Comparison of ENCODE assay signal across 9 cellular contexts in genomic region chr11:10414659-10415058, GRCh38. TPM values are rescaled to one million over a fixed set of nuclear protein-coding genes. Genes with fewer than 3 reads are reported as not detected.
DNase-seq lines count a peak whose midpoint lies in the region; ATAC-seq and TF ChIP-seq lines count a peak whose summit lies in the region.
"Had no signal": no experiment of that assay in that cellular context is flagged by ENCODE, and none has a peak within 500 bp of the region (broad histone marks: within the 10 kb centered on the region; RNA-seq: fewer than 3 reads in every experiment).

No MANE protein-coding gene starts in this region.

- CTCF ChIA-PET in activated naive CD4-positive, alpha-beta T cell treated with anti-CD3 and anti-CD28 coated beads for 36 hours (lab: Charles Lee), result interaction anchor here (0.7 to 3.4 kb wide), 15 partner anchors 9 to 656 kb away, joined by 3 to 52 read pairs (median 4); partner anchors contain the start of genes AMPD3 and RNF141
- CTCF ChIA-PET in activated CD4-positive, alpha-beta memory T cell treated with anti-CD3 and anti-CD28 coated beads, Interleukin-2, amount 10 ng/mL, durations not matched to agents 7 days and 5 days (lab: Charles Lee), result interaction anchor here (1.0 to 8.7 kb wide), 15 partner anchors 8 to 326 kb away, joined by 4 to 135 read pairs (median 12); partner anchors contain the start of genes AMPD3 and RNF141

- H3K27ac Mint-ChIP-seq in activated naive CD4-positive, alpha-beta T cell treated with anti-CD3 and anti-CD28 coated beads for 36 hours, result no peak overlapping the region
- H3K27ac Mint-ChIP-seq in activated CD4-positive, alpha-beta memory T cell treated with anti-CD3 and anti-CD28 coated beads, Interleukin-2, amount 10 ng/mL, durations not matched to agents 7 days and 5 days, result peak overlapping the region; percentile 63

- no peak for TF ChIP-seq EP300 in transverse colon (IDR thresholded peaks at IDR 0.05; ENCODE audit: low read depth)

- peak; percentile 29 for DNase-seq in activated naive CD4-positive, alpha-beta T cell treated with anti-CD3 and anti-CD28 coated beads for 36 hours
- DNase-seq in activated naive CD4-positive, alpha-beta T cell treated with anti-CD3 and anti-CD28 coated beads, Interleukin-2, amount 50 U/mL, for 16 hours, result no peak
- DNase-seq in activated CD4-positive, alpha-beta memory T cell treated with anti-CD3 and anti-CD28 coated beads, Interleukin-2, amount 10 ng/mL, durations not matched to agents 7 days and 5 days, result peak; percentile 57
- peak; percentile 28 to 38 for DNase-seq in hippocampal formation (lab: John Stamatoyannopoulos, UW)
- peak; percentile 26 for DNase-seq in transverse colon
- no peak for DNase-seq in EL
- no peak for DNase-seq in epidermal melanocyte (ENCODE audit: insufficient read length, low spot score)
- DNase-seq: NCI-H1930 had no signal

- H3K4me3 ChIP-seq in transverse colon, result no peak overlapping the region

- WGBS in transverse colon (ENCODE audit: low coverage in 1 of 2), 2 donors, result 50 to 64% methylated on average over 2 to 10 of the region's 10 CpGs

- no peak for TF ChIP-seq CTCF in transverse colon (IDR thresholded peaks at IDR 0.05)

- peaks cover 0 to 18% (median 4%) of the 10 kb centered on the region in 4 donors for H3K4me1 ChIP-seq in transverse colon

- H3K9me3 ChIP-seq in transverse colon, result no peaks in the 10 kb centered on the region

- no peak for TF ChIP-seq POLR2A in transverse colon (IDR thresholded peaks at IDR 0.05)

- no peak for ATAC-seq in HG03025 (IDR thresholded peaks at IDR 0.05; ENCODE audit: low FRiP score, unreplicated experiment)

- H3K9me3 Mint-ChIP-seq in activated naive CD4-positive, alpha-beta T cell treated with anti-CD3 and anti-CD28 coated beads for 36 hours, result no peaks in the 10 kb centered on the region
- H3K9me3 Mint-ChIP-seq in activated CD4-positive, alpha-beta memory T cell treated with anti-CD3 and anti-CD28 coated beads, Interleukin-2, amount 10 ng/mL, durations not matched to agents 7 days and 5 days, result no peaks in the 10 kb centered on the region

- H3K27me3 ChIP-seq in transverse colon, result no peaks in the 10 kb centered on the region

- H3K4me1 Mint-ChIP-seq in activated naive CD4-positive, alpha-beta T cell treated with anti-CD3 and anti-CD28 coated beads for 36 hours (ENCODE audit: low read depth), result peaks cover 17% of the 10 kb centered on the region
- H3K4me1 Mint-ChIP-seq in activated CD4-positive, alpha-beta memory T cell treated with anti-CD3 and anti-CD28 coated beads, Interleukin-2, amount 10 ng/mL, durations not matched to agents 7 days and 5 days, result peaks cover 36% of the 10 kb centered on the region

- POLR2A ChIA-PET in activated CD4-positive, alpha-beta memory T cell treated with anti-CD3 and anti-CD28 coated beads, Interleukin-2, amount 10 ng/mL, durations not matched to agents 7 days and 5 days (lab: Charles Lee), result interaction anchor here (0.5 to 3.2 kb wide), 8 partner anchors 12 to 336 kb away, joined by 3 to 16 read pairs (median 4); partner anchors contain the start of genes CTR9 and RNF141

- no peaks in the 10 kb centered on the region for H3K36me3 ChIP-seq in transverse colon

- no peaks in the 10 kb centered on the region for H3K27me3 Mint-ChIP-seq in activated naive CD4-positive, alpha-beta T cell treated with anti-CD3 and anti-CD28 coated beads for 36 hours (ENCODE audit: low read depth)
- H3K27me3 Mint-ChIP-seq in activated CD4-positive, alpha-beta memory T cell treated with anti-CD3 and anti-CD28 coated beads, Interleukin-2, amount 10 ng/mL, durations not matched to agents 7 days and 5 days, result peaks cover 17% of the 10 kb centered on the region

- H3K4me3 Mint-ChIP-seq in activated naive CD4-positive, alpha-beta T cell treated with anti-CD3 and anti-CD28 coated beads for 36 hours, result peak overlapping the region; percentile 16
- H3K4me3 Mint-ChIP-seq in activated CD4-positive, alpha-beta memory T cell treated with anti-CD3 and anti-CD28 coated beads, Interleukin-2, amount 10 ng/mL, durations not matched to agents 7 days and 5 days, result no peak overlapping the region

- H3K36me3 Mint-ChIP-seq in activated naive CD4-positive, alpha-beta T cell treated with anti-CD3 and anti-CD28 coated beads for 36 hours (ENCODE audit: low read depth), result no peaks in the 10 kb centered on the region
- H3K36me3 Mint-ChIP-seq in activated CD4-positive, alpha-beta memory T cell treated with anti-CD3 and anti-CD28 coated beads, Interleukin-2, amount 10 ng/mL, durations not matched to agents 7 days and 5 days (ENCODE audit: low read depth), result no peaks in the 10 kb centered on the region

- peak overlapping the region; percentile 54 to 63 (median 56) for H3K27ac ChIP-seq in transverse colon

- in situ Hi-C loops in transverse colon (cut with MboI; ENCODE audit: low pct_ligation_motif_present in 1 of 4, low pct_unique_long_range_greater_than_20kb in 1 of 4, low sequenced_read_pairs in 3 of 4), result loop anchor here in 1 of 4 donors (10.0 kb wide), 1 partner anchor 320 kb away; no protein-coding TSS in a partner anchor

- intact Hi-C loops in activated naive CD4-positive, alpha-beta T cell treated with anti-CD3 and anti-CD28 coated beads for 36 hours (cut with micrococcal nuclease), result no loop called here
- intact Hi-C loops in transverse colon (cut with DNase I; ENCODE audit: low total_unique reads), result no loop called here

RNA-seq across cellular contexts. Expression of gene AMPD3, which starts 40.4 kb away (rescaled TPM):
- 10 to 100 TPM; 11.5 to 13.0 TPM for total RNA-seq in activated naive CD4-positive, alpha-beta T cell treated with anti-CD3 and anti-CD28 coated beads for 36 hours
- 10 to 100 TPM; 21.4 to 23.3 TPM for total RNA-seq in activated CD4-positive, alpha-beta memory T cell treated with anti-CD3 and anti-CD28 coated beads, Interleukin-2, amount 10 ng/mL, durations not matched to agents 7 days and 5 days
- total RNA-seq in transverse colon, result 10 to 100 TPM in 3 of 4 donors, 1 to 10 TPM in 1; 2.4 to 32.9 (median 11.2) TPM

Comparison
In these comparisons a context has a peak if more than half of its experiments do, and no peak if none do; other contexts are left out.
1. DNase-seq: peak in activated naive CD4-positive, alpha-beta T cell treated with anti-CD3 and anti-CD28 coated beads for 36 hours (single experiment), activated CD4-positive, alpha-beta memory T cell treated with anti-CD3 and anti-CD28 coated beads, Interleukin-2, amount 10 ng/mL, durations not matched to agents 7 days and 5 days (single experiment), hippocampal formation (2 of 2) and transverse colon (single experiment); none in activated naive CD4-positive, alpha-beta T cell treated with anti-CD3 and anti-CD28 coated beads, Interleukin-2, amount 50 U/mL, for 16 hours (single experiment), EL (single experiment) and epidermal melanocyte (single experiment).